Comparison of ENCODE assay signal across 10 cellular contexts in genomic region chr7:12729112-12729511, GRCh38. TPM values are rescaled to one million over a fixed set of nuclear protein-coding genes. Genes with fewer than 3 reads are reported as not detected.
A peak's percentile ranks its signal among the peaks of the same experiment; 100 is the strongest.
DNase-seq lines count a peak whose midpoint lies in the region; ATAC-seq and TF ChIP-seq lines count a peak whose summit lies in the region.
"Had no signal": no experiment of that assay in that cellular context is flagged by ENCODE, and none has a peak within 500 bp of the region (broad histone marks: within the 10 kb centered on the region; RNA-seq: fewer than 3 reads in every experiment).

No MANE protein-coding gene starts in this region.

- intact Hi-C loops in A673 (cut with micrococcal nuclease; ENCODE audit: unreplicated experiment) (loop anchor here (5.0 kb wide), 1 partner anchor 42 kb away; the partner anchor contains the start of gene ARL4A), right cardiac atrium (cut with DNase I) (no loop called here)

- 28% methylated on average over 7 of the region's 7 CpGs for WGBS in right cardiac atrium

- H3K4me1 ChIP-seq in A673 (ENCODE audit: insufficient read depth, low read length, poor library complexity, severe bottlenecking) (peaks cover 39% of the 10 kb centered on the region), right cardiac atrium (ENCODE audit: control insufficient read depth, insufficient read depth, low read length) (peaks cover 6% of the 10 kb centered on the region), thoracic aorta (ENCODE audit: control insufficient read depth in 1 of 2, low read depth in 2 of 2) (peaks cover 8 to 29% of the 10 kb centered on the region in 2 donors)
- H3K4me1 ChIP-seq: BLaER1 had no signal

- no peak overlapping the region for H3K27ac ChIP-seq in A673 (ENCODE audit: low read depth, low read length, poor library complexity, severe bottlenecking)
- no peak overlapping the region for H3K27ac ChIP-seq in right cardiac atrium (ENCODE audit: low read length)
- no peak overlapping the region for H3K27ac ChIP-seq in thoracic aorta
- H3K27ac ChIP-seq: BLaER1, Peyer's patch had no signal

- no peaks in the 10 kb centered on the region for H3K9me3 ChIP-seq in A673 (ENCODE audit: low read depth, low read length, poor library complexity, severe bottlenecking)
- no peaks in the 10 kb centered on the region for H3K9me3 ChIP-seq in right cardiac atrium (ENCODE audit: control insufficient read depth, low read length)
- no peaks in the 10 kb centered on the region for H3K9me3 ChIP-seq in thoracic aorta
- H3K9me3 ChIP-seq: BLaER1, Peyer's patch had no signal

- no peak for TF ChIP-seq CTCF in A673 (conservative IDR thresholded peaks at IDR 0.05; ENCODE audit: low read depth, low read length)
- TF ChIP-seq CTCF in thoracic aorta (IDR thresholded peaks at IDR 0.05), result no peak

- no peaks in the 10 kb centered on the region for H3K27me3 ChIP-seq in A673 (replicated peaks; ENCODE audit: insufficient read depth, low read depth, low read length, poor library complexity)
- no peaks in the 10 kb centered on the region for H3K27me3 ChIP-seq in right cardiac atrium (ENCODE audit: control insufficient read depth, insufficient read depth)
- no peaks in the 10 kb centered on the region for H3K27me3 ChIP-seq in thoracic aorta (replicated peaks; ENCODE audit: insufficient read depth)
- H3K27me3 ChIP-seq: BLaER1, Peyer's patch had no signal

- no TSS peak for BruUV-seq in A673 (replicated peaks; lab: Mats Ljungman, UMichigan)

- peak; percentile 78 for DNase-seq in A673 (ENCODE audit: low spot score)
- peak; percentile 49 for DNase-seq in MV-4-11 (lab: John Stamatoyannopoulos, UW)
- peak; percentile 41 for DNase-seq in SW480 (ENCODE audit: low spot score)
- DNase-seq in right cardiac atrium, result peak; percentile 82 to 92 (median 87)
- DNase-seq in thoracic aorta (ENCODE audit: low spot score), result peak; percentile 19
- no peak for DNase-seq in HuH-7.5 (ENCODE audit: low spot score)
- no peak for DNase-seq in stimulated activated CD4-positive, alpha-beta T cell treated with anti-CD3 and anti-CD28 coated beads, Interleukin-15, amount 100 ng/mL, for 24 hours
- no peak for DNase-seq in activated CD8-positive, alpha-beta memory T cell treated with anti-CD3 and anti-CD28 coated beads, Interleukin-2, amount 50 U/mL, for 4 hours

- no peaks in the 10 kb centered on the region for H3K36me3 ChIP-seq in A673 (ENCODE audit: insufficient read depth, low read length, poor library complexity, severe bottlenecking)
- H3K36me3 ChIP-seq in thoracic aorta, result no peaks in the 10 kb centered on the region
- H3K36me3 ChIP-seq: BLaER1, Peyer's patch had no signal

- ATAC-seq in right cardiac atrium (peak; percentile 87 to 90), thoracic aorta (ENCODE audit: insufficient number of reproducible peaks, low FRiP score, low read depth) (no peak)

- no peak overlapping the region for H3K4me3 ChIP-seq in A673 (ENCODE audit: low read depth, low read length, poor library complexity, severe bottlenecking)
- no peak overlapping the region for H3K4me3 ChIP-seq in right cardiac atrium (ENCODE audit: low read length)
- H3K4me3 ChIP-seq in thoracic aorta, result no peak overlapping the region
- H3K4me3 ChIP-seq: BLaER1, Peyer's patch had no signal

- CTCF ChIA-PET in A673 (lab: Charles Lee), result interaction anchor here (2.3 kb wide), 1 partner anchor 42 kb away, joined by 8 read pairs; the partner anchor contains the start of gene ARL4A

- POLR2A ChIA-PET in A673 (lab: Charles Lee; ENCODE audit: low non-redundant PET), result no interaction called here

RNA-seq across cellular contexts. Expression of gene ARL4A, which starts 41.7 kb away (rescaled TPM):
- total RNA-seq in A673 (2021) (15.9 and 18.3 TPM in 2 replicates), right cardiac atrium (10 to 100 TPM in 3 of 4 donors, 1 to 10 TPM in 1; 9.6 to 19.7 (median 12.6) TPM), thoracic aorta (10 to 100 TPM; 13.1 to 21.0 TPM)
- polyA plus RNA-seq in right cardiac atrium, result 10.3 TPM

Comparison
In these comparisons a context has a peak if more than half of its experiments do, and no peak if none do; other contexts are left out.
1. DNase-seq: peak in A673 (single experiment), MV-4-11 (single experiment), SW480 (single experiment), right cardiac atrium (3 of 3) and thoracic aorta (single experiment); none in HuH-7.5 (single experiment), stimulated activated CD4-positive, alpha-beta T cell treated with anti-CD3 and anti-CD28 coated beads, Interleukin-15, amount 100 ng/mL, for 24 hours (single experiment) and activated CD8-positive, alpha-beta memory T cell treated with anti-CD3 and anti-CD28 coated beads, Interleukin-2, amount 50 U/mL, for 4 hours (single experiment).